Comparison of ENCODE assay signal across 8 cellular contexts in the genomic region with DNA sequence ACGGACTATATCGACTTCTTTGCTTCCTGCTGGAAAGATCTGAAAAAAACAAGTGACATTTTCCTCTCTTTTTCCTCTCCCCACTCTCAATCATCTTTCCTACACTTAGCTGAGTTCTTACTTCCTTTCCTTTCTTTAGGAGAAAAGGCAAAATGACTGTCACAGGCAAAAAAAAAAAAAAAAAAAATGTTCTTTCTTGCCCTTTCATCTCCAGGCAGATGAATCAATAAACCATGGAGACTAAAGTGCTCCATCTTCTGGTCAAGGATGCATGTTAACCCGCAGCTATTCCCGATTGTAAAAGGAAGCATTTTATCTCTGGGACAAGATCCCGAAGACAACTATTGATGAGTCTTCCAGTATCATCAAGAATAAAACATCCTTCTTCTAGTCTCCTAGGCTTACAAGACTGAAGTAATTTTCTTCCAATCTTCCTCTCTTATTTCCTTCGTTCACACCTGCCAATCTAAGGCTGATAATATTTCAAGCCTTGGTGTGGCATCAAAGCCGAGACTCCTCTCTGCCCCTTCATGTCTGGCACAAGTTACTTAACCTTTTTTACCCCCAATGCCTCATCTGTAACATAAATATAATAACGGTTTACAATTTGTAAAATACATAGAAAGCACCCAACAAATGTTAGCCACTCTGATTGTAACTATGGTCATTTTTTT.
DNase-seq lines count a peak whose midpoint lies in the region; ATAC-seq and TF ChIP-seq lines count a peak whose summit lies in the region.

No MANE protein-coding gene starts in this region.

- H3K9me3 Mint-ChIP-seq in CD4-positive, CD25-positive, alpha-beta regulatory T cell = peaks cover 0 to 1% (median 0%) of the 10 kb centered on the region in 7 donors

- no peaks in the 10 kb centered on the region for H4K20me1 ChIP-seq in HCT116 (ENCODE audit: insufficient read depth)

- H3K9ac ChIP-seq in HCT116 (ENCODE audit: low read length) = no peak overlapping the region

- peak overlapping the region; percentile 81 for H2AFZ ChIP-seq in HCT116 (ENCODE audit: low read depth, low read length, poor library complexity, severe bottlenecking)

- peak overlapping the region; percentile 42 for H3K4me2 ChIP-seq in HCT116 (ENCODE audit: low read length)

- peak; percentile 51 to 72 (median 68); a peak in 5 of 6 replicates for TF ChIP-seq CTCF in HCT116 (IDR thresholded peaks at IDR 0.05 in 2 of 3, conservative IDR thresholded peaks at IDR 0.05 in 1 of 3; ENCODE audit: borderline replicate concordance in 1 of 3, insufficient read depth in 1 of 3, low read depth in 2 of 3, low read length in 2 of 3)

- H3K27ac ChIP-seq in CD4-positive, CD25-positive, alpha-beta regulatory T cell (ENCODE audit: insufficient read depth, low read length, poor library complexity, severe bottlenecking) = no peak overlapping the region
- H3K27ac ChIP-seq in HCT116 (ENCODE audit: low read depth, low read length) = no peak overlapping the region

- H3K27me3 Mint-ChIP-seq in CD4-positive, CD25-positive, alpha-beta regulatory T cell = no peaks in the 10 kb centered on the region

- H3K4me1 ChIP-seq in CD4-positive, CD25-positive, alpha-beta regulatory T cell (ENCODE audit: control insufficient read depth, insufficient read depth, low read length, poor library complexity, severe bottlenecking) = no peaks in the 10 kb centered on the region
- H3K4me1 ChIP-seq in HCT116 (ENCODE audit: control insufficient read depth in 1 of 2, insufficient read depth in 2 of 2, low read length in 2 of 2) = 0 out of 4 replicates have a peak, but pooled peaks cover 0 to 2% of the 10 kb centered on the region in 2 experiments

- H3K36me3 Mint-ChIP-seq in CD4-positive, CD25-positive, alpha-beta regulatory T cell = no peaks in the 10 kb centered on the region

- RAD21 ChIA-PET in HCT116 (lab: Charles Lee; ENCODE audit: low non-redundant PET in 1 of 2, low total read pairs in 2 of 2, uncharacterized antibody in 2 of 2, unreplicated experiment in 2 of 2) = no interaction called here

- BruUV-seq in HCT116 (replicated peaks; lab: Mats Ljungman, UMichigan) = no TSS peak

- CTCF ChIA-PET in HCT116 (lab: Charles Lee) = interaction anchor here (0.7 to 1.8 kb wide), 8 partner anchors 16 to 1226 kb away, joined by 3 to 7 read pairs (median 3); no protein-coding TSS in a partner anchor

- no peaks in the 10 kb centered on the region for H3K27me3 ChIP-seq in CD4-positive, CD25-positive, alpha-beta regulatory T cell (ENCODE audit: control insufficient read depth, insufficient read depth, low read length)
- H3K27me3 ChIP-seq in HCT116 (ENCODE audit: insufficient read depth, low read length) = no peaks in the 10 kb centered on the region

- DNase-seq in CD4-positive, CD25-positive, alpha-beta regulatory T cell = peak in 2 of 3 donors; percentile 12 to 30
- peak; percentile 33 for DNase-seq in HCT116 (ENCODE audit: low read depth, low spot score)
- DNase-seq in SHP77 (lab: John Stamatoyannopoulos, UW) = peak; percentile 16 to 23
- peak; percentile 83 for DNase-seq in fibroblast of peridontal ligament (ENCODE audit: extremely low read depth)
- peak; percentile 61 for DNase-seq in renal cortical epithelial cell (ENCODE audit: low read depth)
- no peak for DNase-seq in KG1 (lab: John Stamatoyannopoulos, UW)
- DNase-seq in activated CD4-positive, alpha-beta T cell treated with anti-CD3 and anti-CD28 coated beads for 48 hours = no peak

- peak overlapping the region in 2 of 3 donors; percentile 48 to 85 for H3K27ac Mint-ChIP-seq in CD4-positive, CD25-positive, alpha-beta regulatory T cell

- no peaks in the 10 kb centered on the region for H3K36me3 ChIP-seq in CD4-positive, CD25-positive, alpha-beta regulatory T cell (ENCODE audit: control insufficient read depth, insufficient read depth, low read length)
- no peaks in the 10 kb centered on the region for H3K36me3 ChIP-seq in HCT116 (ENCODE audit: control insufficient read depth in 1 of 2, insufficient read depth in 2 of 2, low read length in 2 of 2)

- intact Hi-C loops in HCT116 (cut with micrococcal nuclease) = no loop called here

- TF ChIP-seq RAD21 in HCT116 (IDR thresholded peaks at IDR 0.05; ENCODE audit: low read depth) = peak; percentile 63

- no peaks in the 10 kb centered on the region for H3K79me2 ChIP-seq in HCT116 (ENCODE audit: insufficient read depth, low read length)

- no peak for TF ChIP-seq POLR2A in HCT116 (IDR thresholded peaks at IDR 0.05; ENCODE audit: borderline replicate concordance, extremely low read depth, insufficient read depth, insufficient read length)

- no peak overlapping the region for H3K4me3 ChIP-seq in CD4-positive, CD25-positive, alpha-beta regulatory T cell (ENCODE audit: low read depth, low read length)
- no peak overlapping the region for H3K4me3 ChIP-seq in HCT116 (replicated peaks in 1 of 2; ENCODE audit: low read depth in 1 of 2, low read length in 2 of 2)

- POLR2A ChIA-PET in HCT116 (lab: Charles Lee) = interaction anchor here (1.2 kb wide), 1 partner anchor 463 kb away, joined by 5 read pairs; the partner anchor contains the start of gene BTG1

- ATAC-seq in CD4-positive, CD25-positive, alpha-beta regulatory T cell (ENCODE audit: low read depth in 2 of 2) = no peak
- ATAC-seq in HCT116 = peak; percentile 86
- ATAC-seq in HG02981 (IDR thresholded peaks at IDR 0.05; ENCODE audit: unreplicated experiment) = no peak

- no peak overlapping the region for H3K4me3 Mint-ChIP-seq in CD4-positive, CD25-positive, alpha-beta regulatory T cell

- no peaks in the 10 kb centered on the region; the same call in 1 of the 2 replicates for H3K9me2 ChIP-seq in HCT116 (ENCODE audit: insufficient read depth)

- no peaks in the 10 kb centered on the region for H3K9me3 ChIP-seq in CD4-positive, CD25-positive, alpha-beta regulatory T cell (ENCODE audit: control insufficient read depth in 2 of 2, low read length in 2 of 2)
- no peaks in the 10 kb centered on the region for H3K9me3 ChIP-seq in HCT116 (ENCODE audit: control insufficient read depth in 1 of 2, insufficient read depth in 1 of 2, low read depth in 1 of 2, low read length in 2 of 2)

- H3K4me1 Mint-ChIP-seq in CD4-positive, CD25-positive, alpha-beta regulatory T cell = peaks cover 5 to 15% (median 10%) of the 10 kb centered on the region in 4 donors

TF ChIP-seq in HCT116, 20 proteins besides CTCF, POLR2A, EP300 and RAD21:
- peak; percentile 33 for TF ChIP-seq TCF7L2 (IDR thresholded peaks at IDR 0.05; ENCODE audit: borderline replicate concordance, extremely low read depth, insufficient read depth, insufficient read length)
- no peak for TF ChIP-seq SIN3A (IDR thresholded peaks at IDR 0.05; ENCODE audit: low read depth)
- TF ChIP-seq CBX3 (IDR thresholded peaks at IDR 0.05; ENCODE audit: low read depth) = peak; percentile 36; the same call in 1 of the 2 replicates

Comparison
In these comparisons a context has a peak if more than half of its experiments do, and no peak if none do; other contexts are left out.
1. DNase-seq: peak in CD4-positive, CD25-positive, alpha-beta regulatory T cell (2 of 3), HCT116 (single experiment), SHP77 (2 of 2), fibroblast of peridontal ligament (single experiment) and renal cortical epithelial cell (single experiment); none in KG1 (single experiment) and activated CD4-positive, alpha-beta T cell treated with anti-CD3 and anti-CD28 coated beads for 48 hours (single experiment).